In the genomic region with DNA sequence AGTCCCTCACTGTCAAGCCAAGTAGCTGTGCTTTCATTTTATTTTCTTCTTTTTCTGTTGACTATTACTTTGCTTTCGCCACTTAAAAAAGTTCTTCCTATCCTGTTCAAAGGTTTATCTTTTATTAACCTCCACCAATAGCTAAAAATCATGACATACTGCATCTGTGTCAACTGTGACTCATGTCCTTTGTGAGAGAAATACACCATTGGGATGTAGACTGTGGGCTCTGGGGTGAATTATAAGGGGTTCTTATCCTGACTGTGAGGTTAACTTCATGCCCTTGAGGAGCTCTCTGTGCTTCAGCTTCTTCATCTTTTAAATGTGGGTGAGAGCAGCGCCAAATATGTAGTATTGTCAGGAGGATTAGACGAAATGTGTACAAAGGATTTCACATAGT, we compare ENCODE assay signal across 11 cellular contexts.
"Had no signal": no experiment of that assay in that cellular context is flagged by ENCODE, and none has a peak within 500 bp of the region (broad histone marks: within the 10 kb centered on the region; RNA-seq: fewer than 3 reads in every experiment).

No MANE protein-coding gene starts in this region.

- DNase-seq: GM23248, GOT3, H7, H9, HCEC 1CT, HFFc6 had no signal

- H3K4me1 ChIP-seq: HAP-1 had no signal

- ATAC-seq: GM23338, HCT116 had no signal

- H3K36me3 ChIP-seq: HAP-1 had no signal

- H3K27ac ChIP-seq: GM23248 had no signal

- FAIRE-seq: H1, H54 had no signal

- H3K9me3 ChIP-seq: HAP-1 had no signal

- H3K4me3 ChIP-seq: GM23248, GM23338, HAP-1 had no signal

- H2AFZ ChIP-seq: GM23248, GM23338 had no signal

- H3K9ac ChIP-seq: GM23248 had no signal

- H3K4me2 ChIP-seq: GM23338 had no signal
